Comparison of ENCODE assay signal across 20 cellular contexts in the genomic region with DNA sequence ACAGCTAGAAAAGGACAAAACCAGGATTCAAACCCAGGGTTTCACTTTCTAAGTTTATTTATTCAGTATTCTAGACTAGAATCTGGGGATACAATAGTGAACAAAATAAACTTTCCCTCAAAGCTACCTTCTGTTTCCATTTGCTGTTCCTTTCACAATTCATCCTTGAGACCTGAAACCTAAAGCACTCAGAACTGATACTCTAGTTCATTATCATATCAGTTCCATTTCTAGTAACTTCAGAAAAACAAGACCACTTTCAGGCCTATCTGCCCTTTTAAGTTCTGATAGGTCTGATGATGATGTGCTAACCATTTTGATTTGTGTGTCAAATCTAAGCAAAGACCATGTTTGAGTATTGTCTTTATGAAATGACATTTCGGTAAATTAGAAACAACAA. TPM values are rescaled to one million over a fixed set of nuclear protein-coding genes. Genes with fewer than 3 reads are reported as not detected.
DNase-seq lines count a peak whose midpoint lies in the region; ATAC-seq, FAIRE-seq and TF ChIP-seq lines count a peak whose summit lies in the region.
"Had no signal": no experiment of that assay in that cellular context is flagged by ENCODE, and none has a peak within 500 bp of the region (broad histone marks: within the 10 kb centered on the region; RNA-seq: fewer than 3 reads in every experiment).

No MANE protein-coding gene starts in this region.

- RAD21 ChIA-PET in GM12878 (lab: Charles Lee; ENCODE audit: unreplicated experiment), result no interaction called here

- ATAC-seq in GM21528 (IDR thresholded peaks at IDR 0.05; ENCODE audit: low FRiP score, unreplicated experiment), result peak; percentile 78
- ATAC-seq in HG03039 (IDR thresholded peaks at IDR 0.05; ENCODE audit: unreplicated experiment), result peak; percentile 56
- ATAC-seq in GM12878, result peak; percentile 36
- ATAC-seq in right lobe of liver, result no peak
- ATAC-seq: naive thymus-derived CD8-positive, alpha-beta T cell had no signal

- 55% methylated on average over 1 of the region's 1 CpG for WGBS in GM12878 (ENCODE audit: insufficient coverage, insufficient replicate concordance, low lambda C conversion rate, missing lambda C conversion rate)
- WGBS in right lobe of liver (ENCODE audit: insufficient coverage, low coverage, low lambda C conversion rate, missing lambda C conversion rate), result 55% methylated on average over 1 of the region's 1 CpG

- TF ChIP-seq POLR2A in GM12878 (IDR thresholded peaks at IDR 0.05; ENCODE audit: low read depth, low read length) (no peak), right lobe of liver (IDR thresholded peaks at IDR 0.05) (no peak)

- FAIRE-seq in GM19239 (lab: Jason Lieb, UNC) (peak; percentile 85), GM12878 (lab: Jason Lieb, UNC) (peak; percentile 87)
- FAIRE-seq: frontal cortex had no signal

- no peak for TF ChIP-seq EP300 in GM12878 (IDR thresholded peaks at IDR 0.05; ENCODE audit: borderline replicate concordance in 1 of 2, control insufficient read depth in 1 of 2, low read depth in 2 of 2, low read length in 2 of 2)

- TF ChIP-seq CTCF in GM12878 (IDR thresholded peaks at IDR 0.05 in 2 of 3, conservative IDR thresholded peaks at IDR 0.05 in 1 of 3; ENCODE audit: control insufficient read depth in 2 of 3, extremely low read depth in 1 of 3, insufficient read depth in 1 of 3, low read depth in 3 of 3, low read length in 3 of 3), result no peak
- TF ChIP-seq CTCF in right lobe of liver (IDR thresholded peaks at IDR 0.05), result no peak

- H2AFZ ChIP-seq in GM12878 (ENCODE audit: control insufficient read depth, low read depth, low read length), result no peak overlapping the region

- no peaks in the 10 kb centered on the region; a peak in 1 of 4 replicates for H3K27me3 ChIP-seq in GM12878 (replicated peaks in 1 of 2; ENCODE audit: control insufficient read depth in 2 of 2, insufficient read depth in 2 of 2, low read length in 1 of 2)
- H3K27me3 ChIP-seq in right lobe of liver, result no peaks in the 10 kb centered on the region
- H3K27me3 ChIP-seq: suprapubic skin had no signal

- POLR2A ChIA-PET in GM12878 (lab: Charles Lee), result no interaction called here

- H3K9me3 ChIP-seq in GM12878 (replicated peaks; ENCODE audit: control insufficient read depth, insufficient read depth, low read length) (no peaks in the 10 kb centered on the region), right lobe of liver (no peaks in the 10 kb centered on the region)
- H3K9me3 ChIP-seq: prostate gland, suprapubic skin had no signal

- no TSS peak for BruUV-seq in GM12878 (replicated peaks; lab: Mats Ljungman, UMichigan)

- H3K4me3 ChIP-seq in GM12878 (no peak overlapping the region), right lobe of liver (no peak overlapping the region)
- H3K4me3 ChIP-seq: prostate gland, suprapubic skin had no signal

- no peak for DNase-seq in GM19239 (ENCODE audit: insufficient read length, low spot score)
- DNase-seq in GM12878 (ENCODE audit: low read depth, low spot score), result no peak
- DNase-seq in LoVo (ENCODE audit: low spot score), result no peak
- DNase-seq in right lobe of liver, result no peak
- no peak for DNase-seq in activated T-cell treated with anti-CD3 and anti-CD28 coated beads, Interleukin-2, amount 50 U/mL, for 48 hours
- no peak for DNase-seq in anterior cingulate cortex (lab: John Stamatoyannopoulos, UW)
- DNase-seq: activated CD4-positive, alpha-beta T cell treated with anti-CD3 and anti-CD28 coated beads, Interleukin-2, amount 50 U/mL, for 4 hours; amygdala; C1 segment of cervical spinal cord; DND-41; IMR-90; naive thymus-derived CD8-positive, alpha-beta T cell; NCI-H1105; NCI-H345; T1000 had no signal

- H4K20me1 ChIP-seq in GM12878 (ENCODE audit: control insufficient read depth, insufficient read depth), result no peaks in the 10 kb centered on the region

- in situ Hi-C loops in GM12878 (cut with MboI), result no loop called here

- H3K27ac ChIP-seq in GM12878 (ENCODE audit: control insufficient read depth, insufficient read depth) (no peak overlapping the region), right lobe of liver (no peak overlapping the region)
- H3K27ac ChIP-seq: prostate gland, suprapubic skin had no signal

- no peak overlapping the region for H3K4me2 ChIP-seq in GM12878 (ENCODE audit: control insufficient read depth, insufficient read depth)

- H3K36me3 ChIP-seq in GM12878 (ENCODE audit: control insufficient read depth in 2 of 2, insufficient read depth in 2 of 2, low read length in 1 of 2), result no peaks in the 10 kb centered on the region
- H3K36me3 ChIP-seq in right lobe of liver, result no peaks in the 10 kb centered on the region
- H3K36me3 ChIP-seq: prostate gland, suprapubic skin had no signal

- no peak overlapping the region for H3K9ac ChIP-seq in GM12878 (ENCODE audit: control insufficient read depth, insufficient read depth, low read length)

- intact Hi-C loops in GM12878 (cut with micrococcal nuclease; ENCODE audit: unreplicated experiment) (no loop called here), right lobe of liver (cut with DNase I) (no loop called here)

- SMC1A ChIA-PET in GM12878 (lab: Charles Lee; ENCODE audit: uncharacterized antibody, unreplicated experiment), result no interaction called here

- TF ChIP-seq RAD21 in GM12878 (IDR thresholded peaks at IDR 0.05; ENCODE audit: insufficient read depth, low read depth, low read length), result no peak

- CTCF ChIA-PET in GM12878 (lab: Yijun Ruan, JAX), result no interaction called here

- no peaks in the 10 kb centered on the region for H3K79me2 ChIP-seq in GM12878 (ENCODE audit: control insufficient read depth, insufficient read depth, low read length)

- 0 out of 2 replicates have a peak, but pooled peaks cover 2% of the 10 kb centered on the region for H3K4me1 ChIP-seq in GM12878 (ENCODE audit: control insufficient read depth, insufficient read depth, low read length)
- no peaks in the 10 kb centered on the region for H3K4me1 ChIP-seq in right lobe of liver
- H3K4me1 ChIP-seq: prostate gland, suprapubic skin had no signal

TF ChIP-seq in GM12878, 131 proteins besides CTCF, POLR2A, EP300 and RAD21 (continues in another document):
- TF ChIP-seq POLR2AphosphoS2 (IDR thresholded peaks at IDR 0.05; ENCODE audit: low read depth, low read length), result no peak
- TF ChIP-seq SMC3 (IDR thresholded peaks at IDR 0.05; ENCODE audit: borderline replicate concordance, low read length), result no peak
- TF ChIP-seq HDAC6 (IDR thresholded peaks at IDR 0.05; ENCODE audit: unreplicated experiment), result no peak
- TF ChIP-seq, protein P1, sequence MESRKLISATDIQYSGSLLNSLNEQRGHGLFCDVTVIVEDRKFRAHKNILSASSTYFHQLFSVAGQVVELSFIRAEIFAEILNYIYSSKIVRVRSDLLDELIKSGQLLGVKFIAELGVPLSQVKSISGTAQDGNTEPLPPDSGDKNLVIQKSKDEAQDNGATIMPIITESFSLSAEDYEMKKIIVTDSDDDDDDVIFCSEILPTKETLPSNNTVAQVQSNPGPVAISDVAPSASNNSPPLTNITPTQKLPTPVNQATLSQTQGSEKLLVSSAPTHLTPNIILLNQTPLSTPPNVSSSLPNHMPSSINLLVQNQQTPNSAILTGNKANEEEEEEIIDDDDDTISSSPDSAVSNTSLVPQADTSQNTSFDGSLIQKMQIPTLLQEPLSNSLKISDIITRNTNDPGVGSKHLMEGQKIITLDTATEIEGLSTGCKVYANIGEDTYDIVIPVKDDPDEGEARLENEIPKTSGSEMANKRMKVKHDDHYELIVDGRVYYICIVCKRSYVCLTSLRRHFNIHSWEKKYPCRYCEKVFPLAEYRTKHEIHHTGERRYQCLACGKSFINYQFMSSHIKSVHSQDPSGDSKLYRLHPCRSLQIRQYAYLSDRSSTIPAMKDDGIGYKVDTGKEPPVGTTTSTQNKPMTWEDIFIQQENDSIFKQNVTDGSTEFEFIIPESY (IDR thresholded peaks at IDR 0.05), result no peak
- no peak for TF ChIP-seq ZNF217 (IDR thresholded peaks at IDR 0.05)
- TF ChIP-seq, protein P2, sequence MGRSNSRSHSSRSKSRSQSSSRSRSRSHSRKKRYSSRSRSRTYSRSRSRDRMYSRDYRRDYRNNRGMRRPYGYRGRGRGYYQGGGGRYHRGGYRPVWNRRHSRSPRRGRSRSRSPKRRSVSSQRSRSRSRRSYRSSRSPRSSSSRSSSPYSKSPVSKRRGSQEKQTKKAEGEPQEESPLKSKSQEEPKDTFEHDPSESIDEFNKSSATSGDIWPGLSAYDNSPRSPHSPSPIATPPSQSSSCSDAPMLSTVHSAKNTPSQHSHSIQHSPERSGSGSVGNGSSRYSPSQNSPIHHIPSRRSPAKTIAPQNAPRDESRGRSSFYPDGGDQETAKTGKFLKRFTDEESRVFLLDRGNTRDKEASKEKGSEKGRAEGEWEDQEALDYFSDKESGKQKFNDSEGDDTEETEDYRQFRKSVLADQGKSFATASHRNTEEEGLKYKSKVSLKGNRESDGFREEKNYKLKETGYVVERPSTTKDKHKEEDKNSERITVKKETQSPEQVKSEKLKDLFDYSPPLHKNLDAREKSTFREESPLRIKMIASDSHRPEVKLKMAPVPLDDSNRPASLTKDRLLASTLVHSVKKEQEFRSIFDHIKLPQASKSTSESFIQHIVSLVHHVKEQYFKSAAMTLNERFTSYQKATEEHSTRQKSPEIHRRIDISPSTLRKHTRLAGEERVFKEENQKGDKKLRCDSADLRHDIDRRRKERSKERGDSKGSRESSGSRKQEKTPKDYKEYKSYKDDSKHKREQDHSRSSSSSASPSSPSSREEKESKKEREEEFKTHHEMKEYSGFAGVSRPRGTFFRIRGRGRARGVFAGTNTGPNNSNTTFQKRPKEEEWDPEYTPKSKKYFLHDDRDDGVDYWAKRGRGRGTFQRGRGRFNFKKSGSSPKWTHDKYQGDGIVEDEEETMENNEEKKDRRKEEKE (IDR thresholded peaks at IDR 0.05), result no peak

RNA-seq across cellular contexts. Expression of a gene that starts 7.8 kb away (rescaled TPM):
- total RNA-seq in GM12878 (2013; cell fraction: nucleolus; rRNA removed), result not detected in 2 replicates
- not detected in 2 replicates for total RNA-seq in GM12878 (2014; rRNA removed)
- total RNA-seq in GM12878 (2014; rRNA removed; fragmentation: Illumina TruSeq; extraction: Trizol), result not detected in 2 replicates
- not detected in 2 replicates for total RNA-seq in GM12878 (2021)
- polyA plus RNA-seq in GM12878 (2011; ENCODE audit: low read depth), result not detected
- not detected in 2 replicates for polyA plus RNA-seq in GM12878 (2011; rRNA removed)
- not detected in 2 replicates for polyA plus RNA-seq in GM12878 (2011; cell fraction: cytosol; rRNA removed)
- polyA plus RNA-seq in GM12878 (2011; cell fraction: nucleus; rRNA removed), result not detected in 2 replicates
- 0.03 TPM in 1 of 2 replicates, not detected in the other for polyA plus RNA-seq in GM12878 (2012)
- 0.08 TPM in 1 of 2 replicates, not detected in the other for polyA plus RNA-seq in GM12878 (2014; fragmentation: Illumina TruSeq; extraction: Trizol)
- not detected for polyA plus RNA-seq in GM12878 (2014; fragmentation: Nextera tagmentation; extraction: Ambion mirVana)
- polyA plus RNA-seq in GM12878 (2014; rRNA removed), result not detected in 2 replicates
- not detected for polyA plus RNA-seq in GM12878 (2016; fragmentation: Nextera tagmentation; extraction: Ambion mirVana)
- polyA minus RNA-seq in GM12878 (2011; rRNA and poly(A)+ RNA removed), result 0.07 TPM in 1 of 2 replicates, not detected in the other
- 0.27 and 0.42 TPM in 2 replicates for polyA minus RNA-seq in GM12878 (2011; cell fraction: cytosol; rRNA and poly(A)+ RNA removed)
- under 0.01 and 0.19 TPM in 2 replicates for polyA minus RNA-seq in GM12878 (2011; cell fraction: nucleus; rRNA and poly(A)+ RNA removed)
- total RNA-seq in right lobe of liver, result 1 to 10 TPM in 5 of 6 experiments, under 1 TPM in 1; 0.56 to 4.5 (median 1.6) TPM
- total RNA-seq: naive thymus-derived CD8-positive, alpha-beta T cell had no signal
- polyA plus RNA-seq: naive thymus-derived CD8-positive, alpha-beta T cell had no signal

Comparison
In these comparisons a context has a peak if more than half of its experiments do, and no peak if none do; other contexts are left out.
1. ATAC-seq: peak in GM21528 (single experiment), HG03039 (single experiment) and GM12878 (single experiment); none in right lobe of liver (0 of 4).